Comparison of ENCODE assay signal across 8 cellular contexts in the genomic region with DNA sequence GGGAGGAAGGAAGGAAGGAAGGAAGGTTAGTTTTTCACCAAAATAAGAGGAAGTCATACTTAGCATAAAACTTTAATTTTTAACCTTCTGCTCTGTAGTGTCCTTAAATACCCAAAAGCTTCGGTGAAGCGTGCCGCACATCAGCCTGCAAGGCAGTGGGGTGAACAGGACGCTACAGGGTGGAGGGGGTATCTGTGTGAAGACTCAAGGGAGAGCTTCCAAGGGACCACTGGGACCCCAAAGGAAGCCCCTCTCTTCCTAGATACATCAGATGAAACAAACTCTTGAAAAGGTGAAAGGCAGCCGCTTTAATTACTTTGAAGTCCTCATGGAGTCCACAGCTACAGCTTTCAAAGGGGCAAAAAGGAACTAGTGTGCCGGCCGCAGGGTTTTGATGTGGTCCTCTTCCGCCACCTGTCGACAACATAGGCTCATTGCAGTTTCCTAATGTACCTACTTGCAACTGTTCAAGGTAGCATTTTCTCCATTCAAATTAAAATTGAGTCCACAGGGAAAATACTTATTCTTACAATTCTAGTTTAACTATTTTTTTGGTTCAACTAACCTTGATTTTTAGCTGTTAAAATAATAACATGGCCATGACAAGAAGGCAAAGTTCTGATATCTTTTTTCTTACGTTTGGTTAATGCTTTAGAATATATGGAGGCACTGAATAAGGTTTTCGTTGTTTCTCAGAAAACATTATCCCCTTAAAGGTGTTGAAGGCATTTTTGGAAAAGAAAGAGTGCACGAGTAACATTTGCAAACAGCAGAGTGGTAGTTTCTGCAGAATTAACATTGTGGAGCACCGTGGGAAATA.
A peak's percentile ranks its signal among the peaks of the same experiment; 100 is the strongest.
DNase-seq lines count a peak whose midpoint lies in the region; ATAC-seq and TF ChIP-seq lines count a peak whose summit lies in the region.

No MANE protein-coding gene starts in this region.

- peaks cover 18% of the 10 kb centered on the region for H3K4me1 ChIP-seq in adipocyte (ENCODE audit: control insufficient read depth, insufficient read depth, low read length)

- H3K36me3 ChIP-seq in adipocyte (ENCODE audit: control insufficient read depth, insufficient read depth, low read length, severe bottlenecking), result no peaks in the 10 kb centered on the region

- intact Hi-C loops in left ventricle myocardium superior (cut with micrococcal nuclease) (loop anchor here (5.0 kb wide), 1 partner anchor 213 kb away; no protein-coding TSS in a partner anchor), sciatic nerve (cut with DNase I) (no loop called here)

- no peak overlapping the region for H3K4me3 ChIP-seq in adipocyte (ENCODE audit: low read length)

- H3K9ac ChIP-seq in adipocyte (ENCODE audit: low read length), result peak overlapping the region; percentile 37

- ATAC-seq in HG02759 (IDR thresholded peaks at IDR 0.05; ENCODE audit: unreplicated experiment) (peak; percentile 81), left ventricle myocardium superior (peak; percentile 75), sciatic nerve (peak; percentile 82), GM18519 (IDR thresholded peaks at IDR 0.05; ENCODE audit: low FRiP score, unreplicated experiment) (no peak)

- H3K27me3 ChIP-seq in adipocyte (replicated peaks; ENCODE audit: control insufficient read depth, insufficient read depth, low read length), result no peaks in the 10 kb centered on the region

- peak; percentile 67 for DNase-seq in NCI-H146 treated with DMSO at 0.1 percent for 48 hours (lab: John Stamatoyannopoulos, UW; ENCODE audit: unreplicated experiment)
- DNase-seq in T-helper 1 cell, result peak; percentile 58 to 85 (median 70)
- DNase-seq in adipocyte (ENCODE audit: low read depth), result peak; percentile 91
- DNase-seq in left ventricle myocardium superior, result peak; percentile 68
- DNase-seq in sciatic nerve (ENCODE audit: low spot score), result peak; percentile 87

- TF ChIP-seq CTCF in GM12872 (IDR thresholded peaks at IDR 0.05; ENCODE audit: insufficient read depth, low read depth, low read length), result peak; percentile 87

- peaks cover 3% of the 10 kb centered on the region for H3K9me3 ChIP-seq in adipocyte (ENCODE audit: control insufficient read depth, low read length)
